ENCODE assay signal across 29 cellular contexts in the genomic region with DNA sequence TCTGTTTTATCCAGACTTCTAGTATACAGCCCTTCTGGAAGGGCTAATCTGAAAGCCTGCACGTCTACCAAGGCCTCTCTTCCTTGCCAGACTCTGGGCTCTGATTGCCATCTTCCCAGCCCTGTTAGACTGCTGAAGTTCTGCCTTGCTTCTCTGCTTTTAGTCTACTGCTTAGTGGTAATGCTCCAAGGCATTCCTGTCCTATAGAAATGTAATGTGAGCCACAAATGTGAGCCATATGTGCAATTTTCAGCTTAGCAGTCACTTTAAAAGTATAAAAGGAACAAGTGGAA.
"Had no signal": no experiment of that assay in that cellular context is flagged by ENCODE, and none has a peak within 500 bp of the region (broad histone marks: within the 10 kb centered on the region; RNA-seq: fewer than 3 reads in every experiment).

No MANE protein-coding gene starts in this region.

- H3K4me3 ChIP-seq: body of pancreas, breast epithelium, MG63, PC-9 had no signal

- DNase-seq: activated CD4-positive, alpha-beta T cell treated with anti-CD3 and anti-CD28 coated beads, Interleukin-2, amount 10 ng/mL, durations not matched to agents 24 days and 14 days; activated CD4-positive, alpha-beta T cell treated with anti-CD3 and anti-CD28 coated beads, Interleukin-2, amount 50 U/mL, for 4 hours; activated CD8-positive, alpha-beta T cell treated with anti-CD3 and anti-CD28 coated beads for 36 hours; activated gamma-delta T cell; activated naive CD4-positive, alpha-beta T cell treated with Interleukin-2 at 50 U/mL for 16 hours; activated naive CD8-positive, alpha-beta T cell treated with anti-CD3 and anti-CD28 coated beads, Interleukin-2, amount 10 ng/mL, durations not matched to agents 7 days and 5 days; activated T-cell treated with anti-CD3 and anti-CD28 coated beads, Interleukin-2, amount 50 U/mL, for 24 hours; amygdala; caudate nucleus; cerebellar nuclear complex; Kasumi-1; KG1; MG63; NCI-H1048; NCI-H1105 treated with DMSO at 0.1 percent for 48 hours; NCI-H1436; NCI-H1694; NCI-H2029; NCI-H2227 treated with DMSO at 0.1 percent for 48 hours; NCI-H446; NCI-H510A treated with DMSO at 0.1 percent for 48 hours; NCI-H748 treated with DMSO at 0.1 percent for 48 hours; NK-92 treated with Interleukin-12 subunit alpha and Interleukin-12 subunit beta, amount 100 ng/mL, for 24 hours; PC-9; SIG-M5 had no signal

- H3K27me3 ChIP-seq: body of pancreas, breast epithelium, MG63 had no signal

- H3K36me3 ChIP-seq: breast epithelium, MG63 had no signal

- H3K4me1 ChIP-seq: breast epithelium had no signal

- ATAC-seq: activated CD8-positive, alpha-beta T cell treated with anti-CD3 and anti-CD28 coated beads for 36 hours; body of pancreas; Right ventricle myocardium inferior had no signal

- H3K9me3 ChIP-seq: body of pancreas, breast epithelium, MG63 had no signal

- H3K27ac ChIP-seq: breast epithelium, PC-9, RWPE1 had no signal
